Comparison of ENCODE assay signal across 10 cellular contexts in the genomic region with DNA sequence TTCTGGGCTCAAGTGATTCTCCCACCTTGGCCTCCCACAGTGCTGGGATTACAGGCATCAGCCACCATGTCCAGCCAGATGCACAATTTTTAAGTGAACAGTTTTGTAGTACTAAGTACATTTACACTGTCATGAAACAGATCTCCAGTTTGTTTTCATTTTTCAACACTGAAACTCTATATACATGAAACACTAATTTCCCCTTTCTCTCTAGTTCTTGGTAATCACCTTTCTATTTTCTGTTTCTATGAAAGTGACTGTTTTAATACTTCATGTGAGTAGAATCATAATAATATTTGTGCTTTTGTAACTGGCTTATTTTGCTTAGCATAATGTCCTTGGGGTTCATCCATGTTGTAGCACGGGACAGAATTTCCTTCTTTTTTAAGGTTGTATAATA.
DNase-seq lines count a peak whose midpoint lies in the region; ATAC-seq and TF ChIP-seq lines count a peak whose summit lies in the region.
"Had no signal": no experiment of that assay in that cellular context is flagged by ENCODE, and none has a peak within 500 bp of the region (broad histone marks: within the 10 kb centered on the region; RNA-seq: fewer than 3 reads in every experiment).

No MANE protein-coding gene starts in this region.

- POLR2A ChIA-PET in activated B cell treated with CpG ODN at 0.5 μM for 24 hours (lab: Charles Lee): no interaction called here

- peaks cover 12% of the 10 kb centered on the region for H3K4me1 Mint-ChIP-seq in activated B cell treated with CpG ODN at 0.5 μM for 24 hours

- CTCF ChIA-PET in activated B cell treated with CpG ODN at 0.5 μM for 24 hours (lab: Charles Lee): no interaction called here

- no peak for TF ChIP-seq CTCF in activated B cell treated with CpG ODN at 0.5 μM for 24 hours (IDR thresholded peaks at IDR 0.05)

- H3K9me3 Mint-ChIP-seq in activated B cell treated with CpG ODN at 0.5 μM for 24 hours: no peaks in the 10 kb centered on the region

- DNase-seq in activated B cell treated with CpG ODN at 0.5 μM for 24 hours (no peak), LoVo (ENCODE audit: low spot score) (no peak), occipital lobe (lab: John Stamatoyannopoulos, UW) (no peak), superior temporal gyrus (ENCODE audit: extremely low spot score) (no peak)
- DNase-seq in activated CD4-positive, alpha-beta T cell treated with anti-CD3 and anti-CD28 coated beads, Interleukin-2, amount 50 U/mL, for 1 hour: no peak
- DNase-seq: GM23248, islet precursor cell had no signal

- peak overlapping the region; percentile 60 for H3K27ac Mint-ChIP-seq in activated B cell treated with CpG ODN at 0.5 μM for 24 hours

- H3K27me3 Mint-ChIP-seq in activated B cell treated with CpG ODN at 0.5 μM for 24 hours: no peaks in the 10 kb centered on the region

- intact Hi-C loops in activated B cell treated with CpG ODN at 0.5 μM for 24 hours (cut with micrococcal nuclease): no loop called here

- ATAC-seq in GM18870 (IDR thresholded peaks at IDR 0.05; ENCODE audit: unreplicated experiment): peak; percentile 96
- ATAC-seq in GM21381 (IDR thresholded peaks at IDR 0.05; ENCODE audit: unreplicated experiment): peak; percentile 93
- peak; percentile 94 for ATAC-seq in HG03039 (IDR thresholded peaks at IDR 0.05; ENCODE audit: unreplicated experiment)
- no peak for ATAC-seq in activated B cell treated with CpG ODN at 0.5 μM for 24 hours (ENCODE audit: low read depth)

- H3K36me3 Mint-ChIP-seq in activated B cell treated with CpG ODN at 0.5 μM for 24 hours (ENCODE audit: low read depth): peaks cover 70% of the 10 kb centered on the region

- no peak overlapping the region for H3K4me3 Mint-ChIP-seq in activated B cell treated with CpG ODN at 0.5 μM for 24 hours
